Comparison of ENCODE assay signal across 24 cellular contexts in genomic region chr7:115198143-115198542, GRCh38.
"Had no signal": no experiment of that assay in that cellular context is flagged by ENCODE, and none has a peak within 500 bp of the region (broad histone marks: within the 10 kb centered on the region; RNA-seq: fewer than 3 reads in every experiment).

No MANE protein-coding gene starts in this region.

- H3K4me1 Mint-ChIP-seq: activated CD4-positive, alpha-beta T cell treated with anti-CD3 and anti-CD28 coated beads, Interleukin-2, amount 10 ng/mL, durations not matched to agents 7 days and 5 days; natural killer cell; T-cell had no signal

- H3K36me3 ChIP-seq: heart left ventricle, ovary, prostate gland, upper lobe of left lung, WERI-Rb-1 had no signal

- H3K27me3 Mint-ChIP-seq: activated CD4-positive, alpha-beta T cell treated with anti-CD3 and anti-CD28 coated beads, Interleukin-2, amount 10 ng/mL, durations not matched to agents 7 days and 5 days; T-cell had no signal

- H3K4me3 Mint-ChIP-seq: activated CD4-positive, alpha-beta T cell treated with anti-CD3 and anti-CD28 coated beads, Interleukin-2, amount 10 ng/mL, durations not matched to agents 7 days and 5 days; activated CD8-positive, alpha-beta T cell treated with anti-CD3 and anti-CD28 coated beads, Interleukin-2, amount 10 ng/mL, durations not matched to agents 7 days and 5 days; activated T-helper 1 cell treated with anti-CD3 and anti-CD28 coated beads, Interleukin-12 subunit alpha, Interleukin-12 subunit beta, Interleukin-2, Interleukin-4 antibody, amounts not matched to agents 30 ng/mL and 10 ng/mL and 1 ng/mL, durations not matched to agents 14 hours and 24 hours and 36 hours; natural killer cell; T-cell; T-helper 2 cell treated with Interferon-gamma antibody and Interleukin-4, amounts not matched to agents 5 μg/mL and 100 μg/mL, for 36 hours had no signal

- H3K27ac ChIP-seq: body of pancreas, heart left ventricle, ovary, prostate gland, upper lobe of left lung, WERI-Rb-1 had no signal

- H3K9me3 ChIP-seq: body of pancreas, heart left ventricle, ovary, prostate gland, upper lobe of left lung had no signal

- DNase-seq: activated CD4-positive, alpha-beta T cell treated with anti-CD3 and anti-CD28 coated beads, Interleukin-2, amount 10 ng/mL, durations not matched to agents 7 days and 5 days; activated CD4-positive, CD25-positive, alpha-beta regulatory T cell treated with anti-CD3 and anti-CD28 coated beads, Interleukin-2, amount 50 U/mL, for 72 hours; activated CD8-positive, alpha-beta T cell treated with anti-CD3 and anti-CD28 coated beads, Interleukin-2, amount 10 ng/mL, durations not matched to agents 7 days and 5 days; activated gamma-delta T cell treated with Interleukin-2 at 50 U/mL for 16 hours; amniotic stem cell; body of pancreas; effector memory CD4-positive, alpha-beta T cell; heart left ventricle; islet precursor cell; left cardiac atrium; midbrain; natural killer cell; ovary; stimulated activated CD4-positive, alpha-beta T cell treated with anti-CD3 and anti-CD28 coated beads, Interleukin-12 subunit alpha, Interleukin-12 subunit beta, amount 100 ng/mL, for 4 hours; stimulated activated CD4-positive, alpha-beta T cell treated with anti-CD3 and anti-CD28 coated beads, Interleukin-4, amount 100 ng/mL, for 4 hours; stimulated activated naive CD8-positive, alpha-beta T cell treated with anti-CD3 and anti-CD28 coated beads, Interleukin-15, Interleukin-2, amounts not matched to agents 100 U/mL and 50 U/mL, for 24 hours; T-cell; upper lobe of left lung; WERI-Rb-1 had no signal

- ATAC-seq: activated CD8-positive, alpha-beta T cell treated with anti-CD3 and anti-CD28 coated beads, Interleukin-2, amount 10 ng/mL, durations not matched to agents 7 days and 5 days; activated naive CD4-positive, alpha-beta T cell treated with anti-CD3 and anti-CD28 coated beads, Interleukin-2, amount 50 U/mL, for 72 hours; body of pancreas; esophagus mucosa; heart left ventricle; left cardiac atrium; natural killer cell; stimulated activated naive CD8-positive, alpha-beta T cell treated with anti-CD3 and anti-CD28 coated beads, Interleukin-15, Interleukin-2, amounts not matched to agents 100 U/mL and 50 U/mL, for 24 hours; T-cell had no signal

- H3K9me3 Mint-ChIP-seq: activated CD4-positive, alpha-beta T cell treated with anti-CD3 and anti-CD28 coated beads, Interleukin-2, amount 10 ng/mL, durations not matched to agents 7 days and 5 days; activated naive CD4-positive, alpha-beta T cell treated with anti-CD3 and anti-CD28 coated beads, Interleukin-2, amount 50 U/mL, for 72 hours; activated T-helper 1 cell treated with anti-CD3 and anti-CD28 coated beads, Interleukin-12 subunit alpha, Interleukin-12 subunit beta, Interleukin-2, Interleukin-4 antibody, amounts not matched to agents 30 ng/mL and 10 ng/mL and 1 ng/mL, durations not matched to agents 14 hours and 24 hours and 36 hours; natural killer cell; T-cell; T-helper 2 cell treated with Interferon-gamma antibody and Interleukin-4, amounts not matched to agents 5 μg/mL and 100 μg/mL, for 36 hours had no signal

- H3K27me3 ChIP-seq: body of pancreas, heart left ventricle, ovary, upper lobe of left lung had no signal

- H3K4me3 ChIP-seq: body of pancreas, heart left ventricle, ovary, prostate gland, upper lobe of left lung had no signal

- H3K27ac Mint-ChIP-seq: activated CD4-positive, alpha-beta T cell treated with anti-CD3 and anti-CD28 coated beads, Interleukin-2, amount 10 ng/mL, durations not matched to agents 7 days and 5 days; activated CD8-positive, alpha-beta T cell treated with anti-CD3 and anti-CD28 coated beads, Interleukin-2, amount 10 ng/mL, durations not matched to agents 7 days and 5 days; activated naive CD4-positive, alpha-beta T cell treated with anti-CD3 and anti-CD28 coated beads, Interleukin-2, amount 50 U/mL, for 72 hours; activated T-helper 1 cell treated with anti-CD3 and anti-CD28 coated beads, Interleukin-12 subunit alpha, Interleukin-12 subunit beta, Interleukin-2, Interleukin-4 antibody, amounts not matched to agents 30 ng/mL and 10 ng/mL and 1 ng/mL, durations not matched to agents 14 hours and 24 hours and 36 hours; natural killer cell; T-cell; T-helper 2 cell treated with Interferon-gamma antibody and Interleukin-4, amounts not matched to agents 5 μg/mL and 100 μg/mL, for 36 hours had no signal

- H3K36me3 Mint-ChIP-seq: activated naive CD4-positive, alpha-beta T cell treated with anti-CD3 and anti-CD28 coated beads, Interleukin-2, amount 50 U/mL, for 72 hours; natural killer cell; T-cell had no signal

- H3K4me1 ChIP-seq: body of pancreas, heart left ventricle, prostate gland, upper lobe of left lung had no signal
